8 cellular contexts compared by ENCODE assay signal in the genomic region with DNA sequence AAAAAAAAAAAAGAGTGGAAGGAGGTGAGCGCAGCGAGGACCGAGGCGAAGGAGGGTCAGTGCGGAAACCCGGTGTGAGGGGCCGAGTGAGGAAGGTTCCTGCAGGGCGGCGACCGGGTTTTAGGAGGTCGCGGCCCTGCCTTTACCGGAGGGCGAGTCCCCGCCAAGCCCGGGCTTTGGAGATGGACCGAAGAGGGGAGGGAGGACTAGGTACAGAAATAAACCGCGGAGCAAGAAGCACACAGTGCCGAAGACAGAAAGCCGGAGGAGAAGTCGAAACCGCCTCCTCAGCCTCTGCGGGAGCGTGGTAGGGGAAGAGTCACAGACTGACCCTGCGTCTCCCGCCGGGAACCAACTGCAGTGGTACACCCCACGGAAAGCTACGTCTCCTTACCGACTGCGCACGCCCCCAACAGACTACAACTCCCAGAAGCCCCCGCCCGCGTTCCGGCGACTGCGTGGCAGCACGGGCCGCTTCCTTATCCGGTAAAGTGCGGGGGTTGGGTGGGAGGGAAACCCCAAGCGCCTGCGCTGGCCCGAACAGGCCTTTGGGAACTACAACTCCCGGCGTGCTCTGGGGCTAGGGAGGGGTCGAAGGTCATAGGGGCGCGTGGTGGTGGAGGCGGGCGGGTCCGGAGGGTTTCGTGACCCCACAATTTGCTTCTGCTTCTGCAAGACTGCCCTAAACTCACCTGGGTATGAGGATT.
DNase-seq lines count a peak whose midpoint lies in the region; ATAC-seq lines count a peak whose summit lies in the region.

TSS of gene NFXL1 (minus strand) at position 365 of the 707 bp plus-strand sequence. CDS start 380 bp downstream, outside the sequence.

- H3K27ac Mint-ChIP-seq in activated naive CD4-positive, alpha-beta T cell treated with anti-CD3 and anti-CD28 coated beads, Interleukin-2, amount 10 ng/mL, durations not matched to agents 7 days and 5 days: peak within 1 kb of the TSS; percentile 93

- H3K36me3 Mint-ChIP-seq in activated naive CD4-positive, alpha-beta T cell treated with anti-CD3 and anti-CD28 coated beads, Interleukin-2, amount 10 ng/mL, durations not matched to agents 7 days and 5 days: peaks cover 20% of the 10 kb centered on the region

- peaks cover 6% of the 10 kb centered on the region for H3K36me3 ChIP-seq in SK-N-MC (ENCODE audit: insufficient read depth, low read length)

- no peaks in the 10 kb centered on the region for H3K27me3 Mint-ChIP-seq in activated naive CD4-positive, alpha-beta T cell treated with anti-CD3 and anti-CD28 coated beads, Interleukin-2, amount 10 ng/mL, durations not matched to agents 7 days and 5 days

- DNase-seq in NCI-H1048 (lab: John Stamatoyannopoulos, UW) (peak; percentile 91), SK-N-MC (ENCODE audit: low read depth, low spot score) (peak; percentile 75), globus pallidus (ENCODE audit: low spot score) (peak; percentile 96), non-pigmented ciliary epithelial cell (ENCODE audit: low read depth) (peak; percentile 86), substantia nigra (lab: John Stamatoyannopoulos, UW) (peak; percentile 81 to 98 (median 96))
- peak; percentile 97 for DNase-seq in activated naive CD4-positive, alpha-beta T cell treated with anti-CD3 and anti-CD28 coated beads, Interleukin-2, amount 10 ng/mL, durations not matched to agents 7 days and 5 days

- H3K4me3 Mint-ChIP-seq in activated naive CD4-positive, alpha-beta T cell treated with anti-CD3 and anti-CD28 coated beads, Interleukin-2, amount 10 ng/mL, durations not matched to agents 7 days and 5 days: peak within 1 kb of the TSS; percentile 94

- H3K9ac ChIP-seq in SK-N-MC (ENCODE audit: insufficient read length): peak within 1 kb of the TSS; percentile 81

- H3K9me3 Mint-ChIP-seq in activated naive CD4-positive, alpha-beta T cell treated with anti-CD3 and anti-CD28 coated beads, Interleukin-2, amount 10 ng/mL, durations not matched to agents 7 days and 5 days: peaks cover 12% of the 10 kb centered on the region

- ATAC-seq in HG02588 (IDR thresholded peaks at IDR 0.05; ENCODE audit: unreplicated experiment): peak; percentile 98

- no peaks in the 10 kb centered on the region for H3K9me3 ChIP-seq in SK-N-MC (ENCODE audit: low read depth, low read length)

- no peak within 1 kb of the TSS for H3K27ac ChIP-seq in SK-N-MC
- peak within 1 kb of the TSS; percentile 61 for H3K27ac ChIP-seq in substantia nigra (ENCODE audit: low read depth, low read length, poor library complexity, severe bottlenecking)

- CTCF ChIA-PET in activated naive CD4-positive, alpha-beta T cell treated with anti-CD3 and anti-CD28 coated beads, Interleukin-2, amount 10 ng/mL, durations not matched to agents 7 days and 5 days (lab: Charles Lee): interaction anchor here (1.0 kb wide), 1 partner anchor 23 kb away, joined by 3 read pairs; no protein-coding TSS in a partner anchor

- peaks cover 34% of the 10 kb centered on the region for H3K4me1 Mint-ChIP-seq in activated naive CD4-positive, alpha-beta T cell treated with anti-CD3 and anti-CD28 coated beads, Interleukin-2, amount 10 ng/mL, durations not matched to agents 7 days and 5 days

- H3K4me3 ChIP-seq in GM08714 (ENCODE audit: low read length) (peak within 1 kb of the TSS; percentile 87), SK-N-MC (peak within 1 kb of the TSS; percentile 96)
